In the genomic region with DNA sequence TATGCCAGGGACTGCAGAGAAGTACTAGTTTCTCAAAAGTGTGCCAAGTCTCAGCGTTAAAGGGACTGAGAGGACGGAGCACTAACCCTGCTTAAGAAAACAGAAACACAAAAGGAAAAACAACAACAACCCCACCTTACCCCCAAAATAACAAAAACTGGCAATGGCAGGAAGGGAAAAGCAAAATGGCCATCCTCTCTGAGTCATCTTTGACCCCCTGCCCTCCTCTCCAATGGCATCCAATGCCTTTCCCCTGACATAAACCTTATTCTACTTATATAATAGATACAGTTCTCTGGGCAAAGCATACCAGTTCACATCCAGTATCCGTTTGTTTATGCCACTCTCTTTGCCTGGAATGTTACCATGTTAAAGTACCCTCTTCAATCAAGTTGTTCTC, we compare ENCODE assay signal across 1 cellular context.
TF ChIP-seq lines count a peak whose summit lies in the region.

No MANE protein-coding gene starts in this region.

TF ChIP-seq in GM23338, 12 proteins besides CTCF, POLR2A, EP300 and RAD21:
- TF ChIP-seq, protein P1, sequence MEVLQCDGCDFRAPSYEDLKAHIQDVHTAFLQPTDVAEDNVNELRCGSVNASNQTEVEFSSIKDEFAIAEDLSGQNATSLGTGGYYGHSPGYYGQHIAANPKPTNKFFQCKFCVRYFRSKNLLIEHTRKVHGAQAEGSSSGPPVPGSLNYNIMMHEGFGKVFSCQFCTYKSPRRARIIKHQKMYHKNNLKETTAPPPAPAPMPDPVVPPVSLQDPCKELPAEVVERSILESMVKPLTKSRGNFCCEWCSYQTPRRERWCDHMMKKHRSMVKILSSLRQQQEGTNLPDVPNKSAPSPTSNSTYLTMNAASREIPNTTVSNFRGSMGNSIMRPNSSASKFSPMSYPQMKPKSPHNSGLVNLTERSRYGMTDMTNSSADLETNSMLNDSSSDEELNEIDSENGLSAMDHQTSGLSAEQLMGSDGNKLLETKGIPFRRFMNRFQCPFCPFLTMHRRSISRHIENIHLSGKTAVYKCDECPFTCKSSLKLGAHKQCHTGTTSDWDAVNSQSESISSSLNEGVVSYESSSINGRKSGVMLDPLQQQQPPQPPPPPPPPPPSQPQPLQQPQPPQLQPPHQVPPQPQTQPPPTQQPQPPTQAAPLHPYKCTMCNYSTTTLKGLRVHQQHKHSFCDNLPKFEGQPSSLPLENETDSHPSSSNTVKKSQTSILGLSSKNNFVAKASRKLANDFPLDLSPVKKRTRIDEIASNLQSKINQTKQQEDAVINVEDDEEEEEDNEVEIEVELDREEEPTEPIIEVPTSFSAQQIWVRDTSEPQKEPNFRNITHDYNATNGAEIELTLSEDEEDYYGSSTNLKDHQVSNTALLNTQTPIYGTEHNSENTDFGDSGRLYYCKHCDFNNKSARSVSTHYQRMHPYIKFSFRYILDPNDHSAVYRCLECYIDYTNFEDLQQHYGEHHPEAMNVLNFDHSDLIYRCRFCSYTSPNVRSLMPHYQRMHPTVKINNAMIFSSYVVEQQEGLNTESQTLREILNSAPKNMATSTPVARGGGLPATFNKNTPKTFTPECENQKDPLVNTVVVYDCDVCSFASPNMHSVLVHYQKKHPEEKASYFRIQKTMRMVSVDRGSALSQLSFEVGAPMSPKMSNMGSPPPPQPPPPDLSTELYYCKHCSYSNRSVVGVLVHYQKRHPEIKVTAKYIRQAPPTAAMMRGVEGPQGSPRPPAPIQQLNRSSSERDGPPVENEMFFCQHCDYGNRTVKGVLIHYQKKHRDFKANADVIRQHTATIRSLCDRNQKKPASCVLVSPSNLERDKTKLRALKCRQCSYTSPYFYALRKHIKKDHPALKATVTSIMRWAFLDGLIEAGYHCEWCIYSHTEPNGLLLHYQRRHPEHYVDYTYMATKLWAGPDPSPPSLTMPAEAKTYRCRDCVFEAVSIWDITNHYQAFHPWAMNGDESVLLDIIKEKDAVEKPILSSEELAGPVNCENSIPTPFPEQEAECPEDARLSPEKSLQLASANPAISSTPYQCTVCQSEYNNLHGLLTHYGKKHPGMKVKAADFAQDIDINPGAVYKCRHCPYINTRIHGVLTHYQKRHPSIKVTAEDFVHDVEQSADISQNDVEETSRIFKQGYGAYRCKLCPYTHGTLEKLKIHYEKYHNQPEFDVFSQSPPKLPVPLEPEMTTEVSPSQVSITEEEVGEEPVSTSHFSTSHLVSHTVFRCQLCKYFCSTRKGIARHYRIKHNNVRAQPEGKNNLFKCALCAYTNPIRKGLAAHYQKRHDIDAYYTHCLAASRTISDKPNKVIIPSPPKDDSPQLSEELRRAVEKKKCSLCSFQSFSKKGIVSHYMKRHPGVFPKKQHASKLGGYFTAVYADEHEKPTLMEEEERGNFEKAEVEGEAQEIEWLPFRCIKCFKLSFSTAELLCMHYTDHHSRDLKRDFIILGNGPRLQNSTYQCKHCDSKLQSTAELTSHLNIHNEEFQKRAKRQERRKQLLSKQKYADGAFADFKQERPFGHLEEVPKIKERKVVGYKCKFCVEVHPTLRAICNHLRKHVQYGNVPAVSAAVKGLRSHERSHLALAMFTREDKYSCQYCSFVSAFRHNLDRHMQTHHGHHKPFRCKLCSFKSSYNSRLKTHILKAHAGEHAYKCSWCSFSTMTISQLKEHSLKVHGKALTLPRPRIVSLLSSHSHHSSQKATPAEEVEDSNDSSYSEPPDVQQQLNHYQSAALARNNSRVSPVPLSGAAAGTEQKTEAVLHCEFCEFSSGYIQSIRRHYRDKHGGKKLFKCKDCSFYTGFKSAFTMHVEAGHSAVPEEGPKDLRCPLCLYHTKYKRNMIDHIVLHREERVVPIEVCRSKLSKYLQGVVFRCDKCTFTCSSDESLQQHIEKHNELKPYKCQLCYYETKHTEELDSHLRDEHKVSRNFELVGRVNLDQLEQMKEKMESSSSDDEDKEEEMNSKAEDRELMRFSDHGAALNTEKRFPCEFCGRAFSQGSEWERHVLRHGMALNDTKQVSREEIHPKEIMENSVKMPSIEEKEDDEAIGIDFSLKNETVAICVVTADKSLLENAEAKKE (CRISPR knock-in tag; IDR thresholded peaks at IDR 0.05), result no peak
- TF ChIP-seq ZNF114 (CRISPR knock-in tag; IDR thresholded peaks at IDR 0.05) (no peak), CREB1 (CRISPR knock-in tag; IDR thresholded peaks at IDR 0.05; ENCODE audit: low read depth) (no peak), STAT1 (IDR thresholded peaks at IDR 0.05; ENCODE audit: unreplicated experiment) (no peak), POLR2AphosphoS5 (IDR thresholded peaks at IDR 0.05; ENCODE audit: low read depth) (no peak), NANOG (IDR thresholded peaks at IDR 0.05; ENCODE audit: borderline replicate concordance) (no peak), EZH2 (IDR thresholded peaks at IDR 0.05; ENCODE audit: low read depth, unreplicated experiment) (no peak), ZNF331 (CRISPR knock-in tag; IDR thresholded peaks at IDR 0.05; ENCODE audit: low read depth) (no peak), EZH2phosphoT487 (IDR thresholded peaks at IDR 0.05; ENCODE audit: unreplicated experiment) (no peak), JUNB (IDR thresholded peaks at IDR 0.05; ENCODE audit: unreplicated experiment) (no peak)
- TF ChIP-seq, protein P2, sequence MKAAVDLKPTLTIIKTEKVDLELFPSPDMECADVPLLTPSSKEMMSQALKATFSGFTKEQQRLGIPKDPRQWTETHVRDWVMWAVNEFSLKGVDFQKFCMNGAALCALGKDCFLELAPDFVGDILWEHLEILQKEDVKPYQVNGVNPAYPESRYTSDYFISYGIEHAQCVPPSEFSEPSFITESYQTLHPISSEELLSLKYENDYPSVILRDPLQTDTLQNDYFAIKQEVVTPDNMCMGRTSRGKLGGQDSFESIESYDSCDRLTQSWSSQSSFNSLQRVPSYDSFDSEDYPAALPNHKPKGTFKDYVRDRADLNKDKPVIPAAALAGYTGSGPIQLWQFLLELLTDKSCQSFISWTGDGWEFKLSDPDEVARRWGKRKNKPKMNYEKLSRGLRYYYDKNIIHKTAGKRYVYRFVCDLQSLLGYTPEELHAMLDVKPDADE (IDR thresholded peaks at IDR 0.05), result no peak
- TF ChIP-seq, protein P3, sequence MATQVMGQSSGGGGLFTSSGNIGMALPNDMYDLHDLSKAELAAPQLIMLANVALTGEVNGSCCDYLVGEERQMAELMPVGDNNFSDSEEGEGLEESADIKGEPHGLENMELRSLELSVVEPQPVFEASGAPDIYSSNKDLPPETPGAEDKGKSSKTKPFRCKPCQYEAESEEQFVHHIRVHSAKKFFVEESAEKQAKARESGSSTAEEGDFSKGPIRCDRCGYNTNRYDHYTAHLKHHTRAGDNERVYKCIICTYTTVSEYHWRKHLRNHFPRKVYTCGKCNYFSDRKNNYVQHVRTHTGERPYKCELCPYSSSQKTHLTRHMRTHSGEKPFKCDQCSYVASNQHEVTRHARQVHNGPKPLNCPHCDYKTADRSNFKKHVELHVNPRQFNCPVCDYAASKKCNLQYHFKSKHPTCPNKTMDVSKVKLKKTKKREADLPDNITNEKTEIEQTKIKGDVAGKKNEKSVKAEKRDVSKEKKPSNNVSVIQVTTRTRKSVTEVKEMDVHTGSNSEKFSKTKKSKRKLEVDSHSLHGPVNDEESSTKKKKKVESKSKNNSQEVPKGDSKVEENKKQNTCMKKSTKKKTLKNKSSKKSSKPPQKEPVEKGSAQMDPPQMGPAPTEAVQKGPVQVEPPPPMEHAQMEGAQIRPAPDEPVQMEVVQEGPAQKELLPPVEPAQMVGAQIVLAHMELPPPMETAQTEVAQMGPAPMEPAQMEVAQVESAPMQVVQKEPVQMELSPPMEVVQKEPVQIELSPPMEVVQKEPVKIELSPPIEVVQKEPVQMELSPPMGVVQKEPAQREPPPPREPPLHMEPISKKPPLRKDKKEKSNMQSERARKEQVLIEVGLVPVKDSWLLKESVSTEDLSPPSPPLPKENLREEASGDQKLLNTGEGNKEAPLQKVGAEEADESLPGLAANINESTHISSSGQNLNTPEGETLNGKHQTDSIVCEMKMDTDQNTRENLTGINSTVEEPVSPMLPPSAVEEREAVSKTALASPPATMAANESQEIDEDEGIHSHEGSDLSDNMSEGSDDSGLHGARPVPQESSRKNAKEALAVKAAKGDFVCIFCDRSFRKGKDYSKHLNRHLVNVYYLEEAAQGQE (IDR thresholded peaks at IDR 0.05; ENCODE audit: unreplicated experiment), result no peak
